Comparison of ENCODE assay signal across 1 cellular context in genomic region chr20:45373353-45374100, GRCh38.
TF ChIP-seq lines count a peak whose summit lies in the region.

No MANE protein-coding gene starts in this region.

TF ChIP-seq in GM12878, 131 proteins besides CTCF, POLR2A, EP300 and RAD21:
- peak; percentile 54 for TF ChIP-seq PKNOX1 (IDR thresholded peaks at IDR 0.05)
- TF ChIP-seq, protein P1, sequence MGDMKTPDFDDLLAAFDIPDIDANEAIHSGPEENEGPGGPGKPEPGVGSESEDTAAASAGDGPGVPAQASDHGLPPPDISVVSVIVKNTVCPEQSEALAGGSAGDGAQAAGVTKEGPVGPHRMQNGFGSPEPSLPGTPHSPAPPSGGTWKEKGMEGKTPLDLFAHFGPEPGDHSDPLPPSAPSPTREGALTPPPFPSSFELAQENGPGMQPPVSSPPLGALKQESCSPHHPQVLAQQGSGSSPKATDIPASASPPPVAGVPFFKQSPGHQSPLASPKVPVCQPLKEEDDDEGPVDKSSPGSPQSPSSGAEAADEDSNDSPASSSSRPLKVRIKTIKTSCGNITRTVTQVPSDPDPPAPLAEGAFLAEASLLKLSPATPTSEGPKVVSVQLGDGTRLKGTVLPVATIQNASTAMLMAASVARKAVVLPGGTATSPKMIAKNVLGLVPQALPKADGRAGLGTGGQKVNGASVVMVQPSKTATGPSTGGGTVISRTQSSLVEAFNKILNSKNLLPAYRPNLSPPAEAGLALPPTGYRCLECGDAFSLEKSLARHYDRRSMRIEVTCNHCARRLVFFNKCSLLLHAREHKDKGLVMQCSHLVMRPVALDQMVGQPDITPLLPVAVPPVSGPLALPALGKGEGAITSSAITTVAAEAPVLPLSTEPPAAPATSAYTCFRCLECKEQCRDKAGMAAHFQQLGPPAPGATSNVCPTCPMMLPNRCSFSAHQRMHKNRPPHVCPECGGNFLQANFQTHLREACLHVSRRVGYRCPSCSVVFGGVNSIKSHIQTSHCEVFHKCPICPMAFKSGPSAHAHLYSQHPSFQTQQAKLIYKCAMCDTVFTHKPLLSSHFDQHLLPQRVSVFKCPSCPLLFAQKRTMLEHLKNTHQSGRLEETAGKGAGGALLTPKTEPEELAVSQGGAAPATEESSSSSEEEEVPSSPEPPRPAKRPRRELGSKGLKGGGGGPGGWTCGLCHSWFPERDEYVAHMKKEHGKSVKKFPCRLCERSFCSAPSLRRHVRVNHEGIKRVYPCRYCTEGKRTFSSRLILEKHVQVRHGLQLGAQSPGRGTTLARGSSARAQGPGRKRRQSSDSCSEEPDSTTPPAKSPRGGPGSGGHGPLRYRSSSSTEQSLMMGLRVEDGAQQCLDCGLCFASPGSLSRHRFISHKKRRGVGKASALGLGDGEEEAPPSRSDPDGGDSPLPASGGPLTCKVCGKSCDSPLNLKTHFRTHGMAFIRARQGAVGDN (IDR thresholded peaks at IDR 0.05) = 0 out of 2 replicates have a peak, but pooled peaks have one; percentile 34
- TF ChIP-seq FOXK2 (IDR thresholded peaks at IDR 0.05) = no peak
- TF ChIP-seq CHD2 (IDR thresholded peaks at IDR 0.05; ENCODE audit: borderline replicate concordance, low read depth, low read length) = peak; percentile 45; the same call in 1 of the 2 replicates
- TF ChIP-seq ZBTB11 (CRISPR knock-in tag; IDR thresholded peaks at IDR 0.05) = no peak
- TF ChIP-seq, protein P2, sequence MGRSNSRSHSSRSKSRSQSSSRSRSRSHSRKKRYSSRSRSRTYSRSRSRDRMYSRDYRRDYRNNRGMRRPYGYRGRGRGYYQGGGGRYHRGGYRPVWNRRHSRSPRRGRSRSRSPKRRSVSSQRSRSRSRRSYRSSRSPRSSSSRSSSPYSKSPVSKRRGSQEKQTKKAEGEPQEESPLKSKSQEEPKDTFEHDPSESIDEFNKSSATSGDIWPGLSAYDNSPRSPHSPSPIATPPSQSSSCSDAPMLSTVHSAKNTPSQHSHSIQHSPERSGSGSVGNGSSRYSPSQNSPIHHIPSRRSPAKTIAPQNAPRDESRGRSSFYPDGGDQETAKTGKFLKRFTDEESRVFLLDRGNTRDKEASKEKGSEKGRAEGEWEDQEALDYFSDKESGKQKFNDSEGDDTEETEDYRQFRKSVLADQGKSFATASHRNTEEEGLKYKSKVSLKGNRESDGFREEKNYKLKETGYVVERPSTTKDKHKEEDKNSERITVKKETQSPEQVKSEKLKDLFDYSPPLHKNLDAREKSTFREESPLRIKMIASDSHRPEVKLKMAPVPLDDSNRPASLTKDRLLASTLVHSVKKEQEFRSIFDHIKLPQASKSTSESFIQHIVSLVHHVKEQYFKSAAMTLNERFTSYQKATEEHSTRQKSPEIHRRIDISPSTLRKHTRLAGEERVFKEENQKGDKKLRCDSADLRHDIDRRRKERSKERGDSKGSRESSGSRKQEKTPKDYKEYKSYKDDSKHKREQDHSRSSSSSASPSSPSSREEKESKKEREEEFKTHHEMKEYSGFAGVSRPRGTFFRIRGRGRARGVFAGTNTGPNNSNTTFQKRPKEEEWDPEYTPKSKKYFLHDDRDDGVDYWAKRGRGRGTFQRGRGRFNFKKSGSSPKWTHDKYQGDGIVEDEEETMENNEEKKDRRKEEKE (IDR thresholded peaks at IDR 0.05) = no peak
- peak; percentile 49; the same call in 1 of the 2 replicates for TF ChIP-seq SMARCA5 (IDR thresholded peaks at IDR 0.05)
- TF ChIP-seq SPI1 (IDR thresholded peaks at IDR 0.05; ENCODE audit: borderline replicate concordance, insufficient read depth, low read depth, low read length) = no peak
- 0 out of 2 replicates have a peak, but pooled peaks have one; percentile 28 for TF ChIP-seq IKZF1 (conservative IDR thresholded peaks at IDR 0.05)
- TF ChIP-seq ESRRA (IDR thresholded peaks at IDR 0.05; ENCODE audit: low read length) = 0 out of 2 replicates have a peak, but pooled peaks have one; percentile 28
- TF ChIP-seq NFYA (IDR thresholded peaks at IDR 0.05; ENCODE audit: borderline replicate concordance, low read depth, low read length) = no peak
- peak; percentile 24 for TF ChIP-seq SP1 (IDR thresholded peaks at IDR 0.05; ENCODE audit: low read depth, low read length)
- TF ChIP-seq SMC3 (IDR thresholded peaks at IDR 0.05; ENCODE audit: borderline replicate concordance, low read length) = peak; percentile 87
- peak; percentile 84 for TF ChIP-seq SMAD1 (IDR thresholded peaks at IDR 0.05; ENCODE audit: low read depth, partially characterized antibody)
- TF ChIP-seq TBL1XR1 (IDR thresholded peaks at IDR 0.05; ENCODE audit: low read depth, low read length) = peak; percentile 48; the same call in 1 of the 2 replicates
- TF ChIP-seq YY1 (IDR thresholded peaks at IDR 0.05; ENCODE audit: low read depth, low read length) = peak; percentile 69; the same call in 1 of the 2 replicates
- no peak for TF ChIP-seq ZNF217 (IDR thresholded peaks at IDR 0.05)
- TF ChIP-seq BHLHE40 (IDR thresholded peaks at IDR 0.05; ENCODE audit: borderline replicate concordance in 1 of 2, low read depth in 2 of 2, low read length in 1 of 2) = peak in 1 of 2 experiments; percentile 48; a peak in 2 of 4 replicates
- peak; percentile 23; the same call in 1 of the 2 replicates for TF ChIP-seq MTA2 (IDR thresholded peaks at IDR 0.05; ENCODE audit: low read depth)
- peak; percentile 49; the same call in 1 of the 2 replicates for TF ChIP-seq NR2F1 (conservative IDR thresholded peaks at IDR 0.05)
- TF ChIP-seq LARP7 (IDR thresholded peaks at IDR 0.05) = no peak
- peak; percentile 58; the same call in 1 of the 2 replicates for TF ChIP-seq ZBED1 (IDR thresholded peaks at IDR 0.05; ENCODE audit: borderline replicate concordance)
